28 cellular contexts compared by ENCODE assay signal in genomic region chr5:91418158-91418557, GRCh38. TPM values are rescaled to one million over a fixed set of nuclear protein-coding genes. Genes with fewer than 3 reads are reported as not detected.
DNase-seq lines count a peak whose midpoint lies in the region; ATAC-seq, FAIRE-seq and TF ChIP-seq lines count a peak whose summit lies in the region.
"Had no signal": no experiment of that assay in that cellular context is flagged by ENCODE, and none has a peak within 500 bp of the region (broad histone marks: within the 10 kb centered on the region; RNA-seq: fewer than 3 reads in every experiment).

No MANE protein-coding gene starts in this region.

- H3K79me2 ChIP-seq in H1 (ENCODE audit: control insufficient read depth in 1 of 2, insufficient read depth in 2 of 2, low read length in 2 of 2), result no peaks in the 10 kb centered on the region

- H3K4me3 ChIP-seq in A549 (no peak overlapping the region), H1 (ENCODE audit: extremely low read depth in 1 of 4, insufficient read depth in 2 of 4, low read depth in 3 of 4, low read length in 4 of 4) (no peak overlapping the region)
- H3K4me3 ChIP-seq: PC-9, SJSA1 had no signal

- no peak overlapping the region for H2BK12ac ChIP-seq in H1 (ENCODE audit: low read depth, low read length)

- no peak overlapping the region for H3K9ac ChIP-seq in H1 (replicated peaks in 1 of 4; ENCODE audit: extremely low read depth in 1 of 4, low read depth in 3 of 4, low read length in 3 of 4)
- H3K9ac ChIP-seq: KMS-11 had no signal

- H2BK15ac ChIP-seq in H1 (ENCODE audit: low read length), result no peak overlapping the region

- H4K8ac ChIP-seq in H1 (ENCODE audit: extremely low read depth, insufficient read depth, low read length), result no peak overlapping the region

- no peaks in the 10 kb centered on the region for H3K9me3 Mint-ChIP-seq in natural killer cell treated with Interleukin-12 subunit alpha and Interleukin-12 subunit beta and Interleukin-15 and Interleukin-18, amount 100 ng/mL, for 72 hours
- no peaks in the 10 kb centered on the region for H3K9me3 Mint-ChIP-seq in osteocyte (ENCODE audit: unreplicated experiment)
- H3K9me3 Mint-ChIP-seq in stimulated activated naive CD8-positive, alpha-beta T cell treated with anti-CD3 and anti-CD28 coated beads, Interleukin-15, amount 100 ng/mL, for 72 hours, result no peaks in the 10 kb centered on the region
- H3K9me3 Mint-ChIP-seq: CD14-positive monocyte; CD8-positive, alpha-beta memory T cell had no signal

- no peaks in the 10 kb centered on the region for H3K79me1 ChIP-seq in H1 (ENCODE audit: low read depth, low read length)

- H3K4me3 Mint-ChIP-seq in natural killer cell treated with Interleukin-12 subunit alpha and Interleukin-12 subunit beta and Interleukin-15 and Interleukin-18, amount 100 ng/mL, for 72 hours, result no peak overlapping the region
- no peak overlapping the region for H3K4me3 Mint-ChIP-seq in osteocyte (ENCODE audit: unreplicated experiment)
- no peak overlapping the region for H3K4me3 Mint-ChIP-seq in stimulated activated naive CD8-positive, alpha-beta T cell treated with anti-CD3 and anti-CD28 coated beads, Interleukin-15, amount 100 ng/mL, for 72 hours
- H3K4me3 Mint-ChIP-seq: CD14-positive monocyte; CD8-positive, alpha-beta memory T cell had no signal

- H3K4me1 Mint-ChIP-seq in natural killer cell treated with Interleukin-12 subunit alpha and Interleukin-12 subunit beta and Interleukin-15 and Interleukin-18, amount 100 ng/mL, for 72 hours (ENCODE audit: low read depth in 2 of 2), result peaks cover 10 to 12% of the 10 kb centered on the region in 2 donors
- H3K4me1 Mint-ChIP-seq in osteocyte (ENCODE audit: unreplicated experiment), result peaks cover 2% of the 10 kb centered on the region
- H3K4me1 Mint-ChIP-seq in stimulated activated naive CD8-positive, alpha-beta T cell treated with anti-CD3 and anti-CD28 coated beads, Interleukin-15, amount 100 ng/mL, for 72 hours, result peaks cover 20% of the 10 kb centered on the region

- no peak overlapping the region for H3K18ac ChIP-seq in H1 (ENCODE audit: extremely low read depth, low read length)

- H3K4me1 ChIP-seq in A549, result peaks cover 24% of the 10 kb centered on the region
- H3K4me1 ChIP-seq in H1 (replicated peaks in 1 of 4; ENCODE audit: control insufficient read depth in 3 of 4, insufficient read depth in 4 of 4, low read length in 3 of 4), result peaks cover 0 to 3% (median 0%) of the 10 kb centered on the region in 4 experiments; a peak in 2 of 7 replicates

- TF ChIP-seq POLR2A in A549 (IDR thresholded peaks at IDR 0.05; ENCODE audit: low read length), result no peak
- no peak for TF ChIP-seq POLR2A in H1 (IDR thresholded peaks at IDR 0.05; ENCODE audit: control extremely low read depth in 1 of 2, low read depth in 2 of 2, low read length in 2 of 2)

- H4K20me1 ChIP-seq in H1 (replicated peaks in 1 of 2; ENCODE audit: control insufficient read depth in 1 of 2, insufficient read depth in 2 of 2, low read length in 2 of 2), result no peaks in the 10 kb centered on the region

- ATAC-seq in A549 (peak in 1 of 2 experiments; percentile 35; a peak in 1 of 6 replicates), GM21526 (IDR thresholded peaks at IDR 0.05; ENCODE audit: low FRiP score, unreplicated experiment) (no peak)
- no peak for ATAC-seq in natural killer cell treated with Interleukin-12 subunit alpha and Interleukin-12 subunit beta and Interleukin-15 and Interleukin-18, amount 100 ng/mL, for 72 hours
- no peak for ATAC-seq in stimulated activated naive CD8-positive, alpha-beta T cell treated with anti-CD3 and anti-CD28 coated beads, Interleukin-15, amount 100 ng/mL, for 72 hours

- peak overlapping the region; percentile 69 for H3K56ac ChIP-seq in H1 (replicated peaks; ENCODE audit: insufficient read length, low read depth, low read length)

- H3K27ac Mint-ChIP-seq in natural killer cell treated with Interleukin-12 subunit alpha and Interleukin-12 subunit beta and Interleukin-15 and Interleukin-18, amount 100 ng/mL, for 72 hours, result peak overlapping the region; percentile 8 to 11
- H3K27ac Mint-ChIP-seq in osteocyte (ENCODE audit: unreplicated experiment), result no peak overlapping the region
- peak overlapping the region in 1 of 2 donors; percentile 80 for H3K27ac Mint-ChIP-seq in stimulated activated naive CD8-positive, alpha-beta T cell treated with anti-CD3 and anti-CD28 coated beads, Interleukin-15, amount 100 ng/mL, for 72 hours
- H3K27ac Mint-ChIP-seq: CD14-positive monocyte; CD8-positive, alpha-beta memory T cell had no signal

- CTCF ChIA-PET in A549 (lab: Yijun Ruan, JAX) (interaction anchor here (0.6 to 6.5 kb wide), 14 partner anchors 11 to 1342 kb away, joined by 3 to 71 read pairs (median 4); no protein-coding TSS in a partner anchor), H1 (lab: Charles Lee; ENCODE audit: partially characterized antibody) (interaction anchor here (0.6 to 7.2 kb wide), 19 partner anchors 11 to 1302 kb away, joined by 3 to 122 read pairs (median 5); partner anchors contain the start of gene ARRDC3)

- H3K27ac ChIP-seq in A549 (no peak overlapping the region), H1 (ENCODE audit: low read depth, low read length) (no peak overlapping the region)
- H3K27ac ChIP-seq: KMS-11, PC-9, SJSA1 had no signal

- TF ChIP-seq CTCF in A549 (IDR thresholded peaks at IDR 0.05) (no peak), H1 (IDR thresholded peaks at IDR 0.05; ENCODE audit: control extremely low read depth in 1 of 3, insufficient read depth in 1 of 3, low read depth in 1 of 3, low read length in 3 of 3) (no peak), osteocyte (IDR thresholded peaks at IDR 0.05) (no peak)

- H4K91ac ChIP-seq in H1 (replicated peaks; ENCODE audit: insufficient read length, low read length), result no peak overlapping the region

- H2BK120ac ChIP-seq in H1 (replicated peaks; ENCODE audit: low read depth, low read length), result no peak overlapping the region

- H3K14ac ChIP-seq in H1 (ENCODE audit: insufficient read length), result no peak overlapping the region

- H3K9me3 ChIP-seq in A549 (no peaks in the 10 kb centered on the region), H1 (ENCODE audit: insufficient read depth in 2 of 2, low read depth in 1 of 2, low read length in 1 of 2) (no peaks in the 10 kb centered on the region)
- H3K9me3 ChIP-seq: BE2C, SJSA1 had no signal

- H2AK5ac ChIP-seq in H1 (ENCODE audit: low read depth, low read length), result no peak overlapping the region

- no peaks in the 10 kb centered on the region for H3K36me3 Mint-ChIP-seq in natural killer cell treated with Interleukin-12 subunit alpha and Interleukin-12 subunit beta and Interleukin-15 and Interleukin-18, amount 100 ng/mL, for 72 hours
- H3K36me3 Mint-ChIP-seq in osteocyte (ENCODE audit: unreplicated experiment), result no peaks in the 10 kb centered on the region
- H3K36me3 Mint-ChIP-seq: CD14-positive monocyte; CD8-positive, alpha-beta memory T cell had no signal

- POLR2A ChIA-PET in A549 (lab: Yijun Ruan, JAX), result interaction anchor here (0.9 to 1.0 kb wide), 2 partner anchors 13 to 35 kb away, joined by 3 read pairs; partner anchors contain the start of gene ARRDC3
- POLR2A ChIA-PET in H1 (lab: Charles Lee; ENCODE audit: partially characterized antibody), result interaction anchor here (5.4 kb wide), 1 partner anchor 35 kb away, joined by 31 read pairs; the partner anchor contains the start of gene ARRDC3

- H2BK5ac ChIP-seq in H1 (ENCODE audit: low read depth, low read length), result no peak overlapping the region

- no peaks in the 10 kb centered on the region for H3K36me3 ChIP-seq in H1 (ENCODE audit: control insufficient read depth in 2 of 4, insufficient read depth in 4 of 4, low read length in 3 of 4)
- H3K36me3 ChIP-seq: BE2C had no signal

- no peak overlapping the region for H3K23ac ChIP-seq in H1 (ENCODE audit: insufficient read length)

- FAIRE-seq in A549 (lab: Jason Lieb, UNC) (no peak), G401.6 (lab: Jason Lieb, UNC) (peak; percentile 19), H1 (lab: Jason Lieb, UNC) (no peak)
- FAIRE-seq: GM12891, GM19239 had no signal

- TF ChIP-seq RAD21 in A549 (conservative IDR thresholded peaks at IDR 0.05 in 1 of 2, IDR thresholded peaks at IDR 0.05 in 1 of 2), result no peak
- TF ChIP-seq RAD21 in H1 (IDR thresholded peaks at IDR 0.05 in 1 of 2, conservative IDR thresholded peaks at IDR 0.05 in 1 of 2; ENCODE audit: low read depth in 2 of 2, low read length in 2 of 2), result no peak

- TF ChIP-seq EP300 in A549 (IDR thresholded peaks at IDR 0.05) (no peak), H1 (IDR thresholded peaks at IDR 0.05; ENCODE audit: borderline replicate concordance in 1 of 2, low read depth in 2 of 2, low read length in 2 of 2) (no peak)

- H3K4me2 ChIP-seq in A549, result peak overlapping the region; percentile 37
- H3K4me2 ChIP-seq in H1 (ENCODE audit: insufficient read depth in 1 of 2, low read depth in 2 of 2, low read length in 2 of 2), result no peak overlapping the region
- H3K4me2 ChIP-seq: KMS-11, PC-9 had no signal

- H3K23me2 ChIP-seq in H1 (ENCODE audit: low read depth, low read length), result peaks cover 2% of the 10 kb centered on the region; the same call in 1 of the 2 replicates

- H3K27me3 ChIP-seq in H1 (replicated peaks in 1 of 4; ENCODE audit: control insufficient read depth in 3 of 4, extremely low read depth in 1 of 4, insufficient read depth in 3 of 4, low read length in 3 of 4), result no peaks in the 10 kb centered on the region
- H3K27me3 ChIP-seq: BE2C, SJSA1 had no signal

- DNase-seq in A549 (ENCODE audit: low read depth in 1 of 2, low spot score in 1 of 2), result peak in 1 of 2 experiments; percentile 14
- DNase-seq in H1 (ENCODE audit: low read depth in 1 of 2, low spot score in 2 of 2), result no peak
- DNase-seq in natural killer cell treated with Interleukin-12 subunit alpha and Interleukin-12 subunit beta and Interleukin-15 and Interleukin-18, amount 100 ng/mL, for 72 hours (ENCODE audit: low spot score), result no peak
- DNase-seq in RKO (ENCODE audit: low spot score), result no peak
- no peak for DNase-seq in osteocyte (ENCODE audit: extremely low spot score, unreplicated experiment)
- DNase-seq in stimulated activated naive CD8-positive, alpha-beta T cell treated with anti-CD3 and anti-CD28 coated beads, Interleukin-15, amount 100 ng/mL, for 72 hours, result no peak
- DNase-seq: BE2C; CD8-positive, alpha-beta memory T cell; DMS153; GF-D8; H7; IMR-90; MM.1S; NCI-H2029; NCI-H446 treated with DMSO at 0.1 percent for 48 hours; NCI-H526; NCI-H82; PC-9; Right ventricle myocardium superior; RPMI8226; T-helper 1 cell had no signal

- H3K27me3 Mint-ChIP-seq in natural killer cell treated with Interleukin-12 subunit alpha and Interleukin-12 subunit beta and Interleukin-15 and Interleukin-18, amount 100 ng/mL, for 72 hours, result no peaks in the 10 kb centered on the region
- H3K27me3 Mint-ChIP-seq in osteocyte (ENCODE audit: unreplicated experiment), result no peaks in the 10 kb centered on the region
- H3K27me3 Mint-ChIP-seq in stimulated activated naive CD8-positive, alpha-beta T cell treated with anti-CD3 and anti-CD28 coated beads, Interleukin-15, amount 100 ng/mL, for 72 hours, result no peaks in the 10 kb centered on the region

- H2AFZ ChIP-seq in H1 (ENCODE audit: low read length), result no peak overlapping the region
- H2AFZ ChIP-seq: PC-9 had no signal

- no peak overlapping the region for H2BK20ac ChIP-seq in H1 (ENCODE audit: low read length)

- no peak overlapping the region for H4K5ac ChIP-seq in H1 (ENCODE audit: insufficient read length, low read depth, low read length)

- H3K4ac ChIP-seq in H1 (replicated peaks; ENCODE audit: insufficient read length, low read depth, low read length), result no peak overlapping the region

RNA-seq across cellular contexts. Expression of gene ARRDC3, which starts 35.0 kb away (rescaled TPM):
- polyA plus RNA-seq in A549 (2011; rRNA removed) (32.4 and 36.3 TPM in 2 replicates), A549 (2017; fragmentation: RNase III; extraction: RNeasy Plus Mini Kit Qiagen cat#74134 plus additional on column Dnase treatment) (8.0 to 9.9 TPM (median 9.6 TPM) in 3 replicates), H1 (2011; rRNA removed) (1.1 and 2.9 TPM in 2 replicates)
- 6.1 and 7.0 TPM in 2 replicates for polyA plus RNA-seq in A549 (2012; cell fraction: cytosol; rRNA removed)
- 6.6 and 9.2 TPM in 2 replicates for polyA plus RNA-seq in A549 (2012; cell fraction: nucleus; rRNA removed)
- 82.3 and 82.9 TPM in 2 replicates for polyA minus RNA-seq in A549 (2011; rRNA and poly(A)+ RNA removed)
- total RNA-seq in H1 (2021; fragmentation: NEBNext Ultra II Directional; extraction: Animal tissue kit (Norgen Biotek cat#: 25700)), result 5.4 and 5.7 TPM in 2 replicates
- polyA plus RNA-seq in H1 (2011; cell fraction: cytosol; rRNA removed), result 2.7 TPM
- polyA plus RNA-seq in H1 (2011; cell fraction: nucleus; rRNA removed), result 1.6 TPM
- polyA plus RNA-seq in H1 (2012, experiment 1 of 2), result 3.4 to 7.6 TPM (median 3.7 TPM) in 4 replicates
- polyA plus RNA-seq in H1 (2012, experiment 2 of 2), result 0.16 TPM
- 2.4 TPM for polyA plus RNA-seq in H1 (2013, experiment 1 of 2)
- 2.2 TPM for polyA plus RNA-seq in H1 (2013, experiment 2 of 2)
- polyA minus RNA-seq in H1 (2011; rRNA and poly(A)+ RNA removed), result 12.9 and 17.0 TPM in 2 replicates
- 12.3 TPM for polyA minus RNA-seq in H1 (2011; cell fraction: cytosol; rRNA and poly(A)+ RNA removed)
- polyA minus RNA-seq in H1 (2011; cell fraction: nucleus; rRNA and poly(A)+ RNA removed), result 29.4 TPM
- total RNA-seq in natural killer cell treated with Interleukin-12 subunit alpha and Interleukin-12 subunit beta and Interleukin-15 and Interleukin-18, amount 100 ng/mL, for 72 hours, result 10 to 100 TPM; 30.4 to 31.9 TPM
- total RNA-seq in osteocyte, result 57.7 and 90.8 TPM in 2 replicates
